18 cellular contexts compared by ENCODE assay signal in the genomic region with DNA sequence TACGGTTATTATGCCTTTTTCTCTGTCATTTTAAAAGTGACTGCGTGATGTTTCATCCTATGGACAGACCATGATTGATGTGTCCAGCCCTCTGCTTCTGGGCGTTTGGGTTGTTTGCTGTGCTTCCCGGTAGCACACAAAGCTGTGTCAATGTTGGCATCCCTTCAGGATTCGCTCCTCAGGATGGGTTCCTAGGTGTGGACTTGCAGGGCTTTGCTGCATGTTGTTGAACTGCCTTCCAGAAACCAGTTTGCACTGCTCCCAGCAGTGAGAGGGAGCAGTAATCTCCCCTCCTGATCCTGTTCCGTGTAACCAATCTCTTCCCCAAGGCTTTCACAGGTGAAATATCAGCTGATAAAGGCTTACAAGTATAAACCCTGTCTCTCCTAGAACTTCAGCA. TPM values are rescaled to one million over a fixed set of nuclear protein-coding genes. Genes with fewer than 3 reads are reported as not detected.
DNase-seq lines count a peak whose midpoint lies in the region; ATAC-seq, FAIRE-seq and TF ChIP-seq lines count a peak whose summit lies in the region.
"Had no signal": no experiment of that assay in that cellular context is flagged by ENCODE, and none has a peak within 500 bp of the region (broad histone marks: within the 10 kb centered on the region; RNA-seq: fewer than 3 reads in every experiment).

No MANE protein-coding gene starts in this region.

- POLR2A ChIA-PET in HepG2 (lab: Yijun Ruan, JAX): no interaction called here

- no peak overlapping the region for H3K27ac Mint-ChIP-seq in activated T-cell treated with anti-CD3 and anti-CD28 coated beads, Interleukin-2, amount 50 U/mL, for 72 hours

- H3K4me1 Mint-ChIP-seq in activated T-cell treated with anti-CD3 and anti-CD28 coated beads, Interleukin-2, amount 50 U/mL, for 72 hours (ENCODE audit: low read depth): peaks cover 5% of the 10 kb centered on the region
- H3K4me1 Mint-ChIP-seq: CD4-positive, alpha-beta memory T cell had no signal

- ATAC-seq in right lobe of liver (peak; percentile 10 to 54 (median 23)), HepG2 (no peak)
- no peak for ATAC-seq in activated T-cell treated with anti-CD3 and anti-CD28 coated beads, Interleukin-2, amount 50 U/mL, for 72 hours (replicated peaks in 1 of 2)

- DNase-seq in right lobe of liver: no peak
- DNase-seq in HepG2 (ENCODE audit: low spot score): no peak
- peak; percentile 58 for DNase-seq in NCI-H774 (lab: John Stamatoyannopoulos, UW)
- DNase-seq in esophagus squamous epithelium (lab: John Stamatoyannopoulos, UW): no peak
- DNase-seq in activated T-cell treated with anti-CD3 and anti-CD28 coated beads, Interleukin-2, amount 50 U/mL, for 72 hours: no peak
- no peak for DNase-seq in coronary artery (ENCODE audit: low spot score)
- no peak for DNase-seq in iPS-NIHi7 (ENCODE audit: extremely low spot score)
- DNase-seq: AML-193; CD4-positive, alpha-beta memory T cell; NCI-H2107; NCI-H226; Peyer's patch; Right ventricle myocardium superior had no signal

- H3K9me3 ChIP-seq in right lobe of liver: no peaks in the 10 kb centered on the region
- no peaks in the 10 kb centered on the region for H3K9me3 ChIP-seq in HepG2 (ENCODE audit: low read length)
- no peaks in the 10 kb centered on the region for H3K9me3 ChIP-seq in esophagus squamous epithelium
- H3K9me3 ChIP-seq: HAP-1, Peyer's patch had no signal

- H3K27me3 Mint-ChIP-seq in activated T-cell treated with anti-CD3 and anti-CD28 coated beads, Interleukin-2, amount 50 U/mL, for 72 hours (ENCODE audit: low read depth): no peaks in the 10 kb centered on the region

- H2AFZ ChIP-seq in HepG2 (ENCODE audit: low read length): no peak overlapping the region

- no peak overlapping the region for H3K4me3 ChIP-seq in right lobe of liver
- H3K4me3 ChIP-seq in HepG2 (replicated peaks in 1 of 3; ENCODE audit: insufficient read depth in 1 of 3, low read depth in 2 of 3, low read length in 3 of 3): no peak overlapping the region
- no peak overlapping the region for H3K4me3 ChIP-seq in esophagus squamous epithelium
- H3K4me3 ChIP-seq in coronary artery: no peak overlapping the region
- H3K4me3 ChIP-seq: HAP-1, Peyer's patch had no signal

- no peak overlapping the region for H3K4me2 ChIP-seq in HepG2 (ENCODE audit: low read depth, low read length)

- no peak for TF ChIP-seq RAD21 in HepG2 (CRISPR knock-in tag; IDR thresholded peaks at IDR 0.05)

- no peak overlapping the region for H3K4me3 Mint-ChIP-seq in activated T-cell treated with anti-CD3 and anti-CD28 coated beads, Interleukin-2, amount 50 U/mL, for 72 hours
- H3K4me3 Mint-ChIP-seq: CD4-positive, alpha-beta memory T cell had no signal

- H3K4me1 ChIP-seq in right lobe of liver: peaks cover 0 to 18% (median 10%) of the 10 kb centered on the region in 4 donors
- peaks cover 19% of the 10 kb centered on the region for H3K4me1 ChIP-seq in HepG2 (ENCODE audit: insufficient read depth, low read length)
- peaks cover 0 to 68% (median 11%) of the 10 kb centered on the region in 3 donors for H3K4me1 ChIP-seq in esophagus squamous epithelium
- H3K4me1 ChIP-seq: HAP-1, Peyer's patch had no signal

- no peaks in the 10 kb centered on the region for H3K79me2 ChIP-seq in HepG2 (ENCODE audit: insufficient read depth, low read length)

- no peak overlapping the region for H3K9ac ChIP-seq in HepG2 (ENCODE audit: insufficient read depth, low read depth, low read length)

- TF ChIP-seq POLR2A in right lobe of liver (IDR thresholded peaks at IDR 0.05) (no peak), HepG2 (IDR thresholded peaks at IDR 0.05; ENCODE audit: insufficient read depth in 1 of 2, low read depth in 2 of 2, low read length in 2 of 2) (no peak), esophagus squamous epithelium (IDR thresholded peaks at IDR 0.05) (no peak)

- no peak for TF ChIP-seq EP300 in HepG2 (IDR thresholded peaks at IDR 0.05; ENCODE audit: low read depth in 2 of 2, low read length in 2 of 2)
- no peak for TF ChIP-seq EP300 in HepG2 (CRISPR knock-in tag; IDR thresholded peaks at IDR 0.05; ENCODE audit: borderline replicate concordance)

- CTCF ChIA-PET in HepG2 (lab: Yijun Ruan, JAX; ENCODE audit: low intra/inter-chr PET ratio, low total read pairs): no interaction called here

- H3K36me3 Mint-ChIP-seq in activated T-cell treated with anti-CD3 and anti-CD28 coated beads, Interleukin-2, amount 50 U/mL, for 72 hours (ENCODE audit: insufficient read depth in 2 of 2): no peaks in the 10 kb centered on the region
- H3K36me3 Mint-ChIP-seq: CD4-positive, alpha-beta memory T cell had no signal

- no peak for FAIRE-seq in HepG2 (lab: Jason Lieb, UNC)
- FAIRE-seq: D721Med had no signal

- H3K27me3 ChIP-seq in right lobe of liver (no peaks in the 10 kb centered on the region), HepG2 (ENCODE audit: control insufficient read depth in 1 of 2, insufficient read depth in 2 of 2, low read length in 2 of 2) (peaks cover 0 to 17% of the 10 kb centered on the region in 2 experiments; a peak in 3 of 5 replicates), esophagus squamous epithelium (no peaks in the 10 kb centered on the region)
- H3K27me3 ChIP-seq: Peyer's patch had no signal

- 72% methylated on average over 4 of the region's 6 CpGs for WGBS in right lobe of liver (ENCODE audit: insufficient coverage, low coverage, low lambda C conversion rate, missing lambda C conversion rate)
- 19% methylated on average over 6 of the region's 6 CpGs for WGBS in HepG2 (ENCODE audit: low lambda C conversion rate)
- 24 to 73% methylated on average over 5 to 6 of the region's 6 CpGs for WGBS in esophagus squamous epithelium, 2 donors

- no peaks in the 10 kb centered on the region for H3K9me3 Mint-ChIP-seq in activated T-cell treated with anti-CD3 and anti-CD28 coated beads, Interleukin-2, amount 50 U/mL, for 72 hours

- H4K20me1 ChIP-seq in HepG2 (ENCODE audit: insufficient read depth, low read length): no peaks in the 10 kb centered on the region

- in situ Hi-C loops in HepG2 (cut with HindIII; ENCODE audit: extremely low pct_ligation_motif_present, low pct_unique_long_range_greater_than_20kb): no loop called here

- H3K27ac ChIP-seq in right lobe of liver: no peak overlapping the region
- no peak overlapping the region for H3K27ac ChIP-seq in HepG2 (ENCODE audit: extremely low read length, insufficient read depth, low read length)
- H3K27ac ChIP-seq in esophagus squamous epithelium: peak overlapping the region in 3 of 4 donors; percentile 71 to 82 (median 74)
- peak overlapping the region; percentile 90 for H3K27ac ChIP-seq in temporal lobe (ENCODE audit: low read depth, low read length)
- no peak overlapping the region for H3K27ac ChIP-seq in coronary artery
- H3K27ac ChIP-seq: Peyer's patch had no signal

- TF ChIP-seq CTCF in right lobe of liver (IDR thresholded peaks at IDR 0.05) (no peak), HepG2 (CRISPR knock-in tag; IDR thresholded peaks at IDR 0.05) (no peak), esophagus squamous epithelium (IDR thresholded peaks at IDR 0.05) (no peak), coronary artery (IDR thresholded peaks at IDR 0.05) (no peak)

- intact Hi-C loops in right lobe of liver (cut with DNase I): no loop called here
- intact Hi-C loops in HepG2 (cut with micrococcal nuclease; ENCODE audit: unreplicated experiment): no loop called here
- intact Hi-C loops in esophagus squamous epithelium (cut with DNase I): no loop called here

- BruUV-seq in HepG2 (replicated peaks; lab: Mats Ljungman, UMichigan): no TSS peak

- H3K36me3 ChIP-seq in right lobe of liver: no peaks in the 10 kb centered on the region
- no peaks in the 10 kb centered on the region for H3K36me3 ChIP-seq in HepG2 (replicated peaks in 1 of 2; ENCODE audit: control insufficient read depth in 1 of 2, insufficient read depth in 2 of 2, low read length in 2 of 2)
- H3K36me3 ChIP-seq in esophagus squamous epithelium: no peaks in the 10 kb centered on the region
- H3K36me3 ChIP-seq: HAP-1, Peyer's patch had no signal

RNA-seq across cellular contexts. Expression of a gene that starts 0.8 kb away (rescaled TPM):
- total RNA-seq in right lobe of liver: not detected
- not detected in 2 replicates for total RNA-seq in HepG2 (2016; rRNA removed; fragmentation: Illumina TruSeq; extraction: Trizol)
- not detected in 2 replicates for total RNA-seq in HepG2 (2016; cell fraction: cytosol; rRNA removed; fragmentation: Illumina TruSeq; extraction: Trizol; ENCODE audit: low read depth)
- not detected in 2 replicates for total RNA-seq in HepG2 (2016; cell fraction: insoluble cytoplasmic fraction; rRNA removed; fragmentation: Illumina TruSeq; extraction: Trizol)
- not detected in 2 replicates for total RNA-seq in HepG2 (2016; cell fraction: membrane; rRNA removed; fragmentation: Illumina TruSeq; extraction: Trizol)
- total RNA-seq in HepG2 (2016; cell fraction: nucleus; rRNA removed; fragmentation: Illumina TruSeq; extraction: Trizol): not detected in 2 replicates
- not detected in 2 replicates for polyA plus RNA-seq in HepG2 (2011; rRNA removed)
- not detected in 2 replicates for polyA plus RNA-seq in HepG2 (2011; cell fraction: cytosol; rRNA removed)
- polyA plus RNA-seq in HepG2 (2011; cell fraction: nucleus; rRNA removed): not detected in 2 replicates
- not detected in 2 replicates for polyA plus RNA-seq in HepG2 (2012)
- polyA plus RNA-seq in HepG2 (2016; cell fraction: cytosol; fragmentation: Illumina TruSeq; extraction: Trizol; ENCODE audit: low read depth): not detected in 2 replicates
- polyA plus RNA-seq in HepG2 (2016; cell fraction: insoluble cytoplasmic fraction; fragmentation: Illumina TruSeq; extraction: Trizol; ENCODE audit: low read depth): not detected in 2 replicates
- not detected in 2 replicates for polyA plus RNA-seq in HepG2 (2016; cell fraction: membrane; fragmentation: Illumina TruSeq; extraction: Trizol; ENCODE audit: low read depth)
- polyA plus RNA-seq in HepG2 (2016; cell fraction: nucleus; fragmentation: Illumina TruSeq; extraction: Trizol; ENCODE audit: insufficient read depth, low read depth): not detected in 2 replicates
- not detected in 2 replicates for polyA minus RNA-seq in HepG2 (2011; rRNA and poly(A)+ RNA removed; ENCODE audit: low replicate concordance)
- not detected in 2 replicates for polyA minus RNA-seq in HepG2 (2011; cell fraction: cytosol; rRNA and poly(A)+ RNA removed)
- not detected in 2 replicates for polyA minus RNA-seq in HepG2 (2011; cell fraction: nucleus; rRNA and poly(A)+ RNA removed)
- total RNA-seq in esophagus squamous epithelium: not detected
- total RNA-seq in temporal lobe: not detected
- total RNA-seq in activated T-cell treated with anti-CD3 and anti-CD28 coated beads, Interleukin-2, amount 50 U/mL, for 72 hours: not detected
- total RNA-seq: A673; CD4-positive, alpha-beta memory T cell; Daoy; Peyer's patch; Right ventricle myocardium superior had no signal
- polyA plus RNA-seq: CD4-positive, alpha-beta memory T cell had no signal

Comparison
In these comparisons a context has a peak if more than half of its experiments do, and no peak if none do; other contexts are left out.
1. ATAC-seq: peak in right lobe of liver (4 of 4); none in HepG2 (single experiment) and activated T-cell treated with anti-CD3 and anti-CD28 coated beads, Interleukin-2, amount 50 U/mL, for 72 hours (0 of 2).
2. H3K27ac ChIP-seq: peak in esophagus squamous epithelium (3 of 4) and temporal lobe (single experiment); none in right lobe of liver (0 of 3), HepG2 (single experiment) and coronary artery (0 of 2).